Comparison of ENCODE assay signal across 8 cellular contexts in genomic region chr17:82668631-82669099, GRCh38. TPM values are rescaled to one million over a fixed set of nuclear protein-coding genes. Genes with fewer than 3 reads are reported as not detected.
A peak's percentile ranks its signal among the peaks of the same experiment; 100 is the strongest.
DNase-seq lines count a peak whose midpoint lies in the region; ATAC-seq and TF ChIP-seq lines count a peak whose summit lies in the region.

No MANE protein-coding gene starts in this region.

- no peak overlapping the region for H3K27ac ChIP-seq in body of pancreas
- H3K27ac ChIP-seq in effector memory CD4-positive, alpha-beta T cell (ENCODE audit: insufficient read depth, low read length, poor library complexity, severe bottlenecking), result no peak overlapping the region

- WGBS in body of pancreas, 2 donors, result 31 to 60% methylated on average over 2 to 20 of the region's 20 CpGs

- peak; percentile 95 for ATAC-seq in body of pancreas
- ATAC-seq in HG02938 (IDR thresholded peaks at IDR 0.05; ENCODE audit: unreplicated experiment), result no peak

- intact Hi-C loops in body of pancreas (cut with DNase I), result loop anchor here (5.0 kb wide), 1 partner anchor 109 kb away; no protein-coding TSS in a partner anchor

- H3K36me3 ChIP-seq in body of pancreas (replicated peaks in 1 of 2; ENCODE audit: insufficient read depth in 1 of 2, low read depth in 2 of 2), result no peaks in the 10 kb centered on the region
- no peaks in the 10 kb centered on the region for H3K36me3 ChIP-seq in effector memory CD4-positive, alpha-beta T cell (ENCODE audit: control insufficient read depth, insufficient read depth, low read length)

- H3K4me3 ChIP-seq in AG04449 (ENCODE audit: low read depth, low read length), result 0 out of 2 replicates have a peak overlapping the region, but pooled peaks have one; percentile 3
- H3K4me3 ChIP-seq in body of pancreas, result no peak overlapping the region
- no peak overlapping the region for H3K4me3 ChIP-seq in effector memory CD4-positive, alpha-beta T cell (ENCODE audit: insufficient read depth, low read depth, low read length, poor library complexity, severe bottlenecking)

- no peak for TF ChIP-seq POLR2A in body of pancreas (IDR thresholded peaks at IDR 0.05)

- CTCF ChIA-PET in AG04449 (lab: Yijun Ruan, JAX), result interaction anchor here (0.7 to 6.4 kb wide), 12 partner anchors 10 to 294 kb away, joined by 3 to 51 read pairs (median 4); no protein-coding TSS in a partner anchor

- DNase-seq in AG04449 (ENCODE audit: low read depth, low spot score), result no peak
- peak; percentile 66 for DNase-seq in GM19238 (ENCODE audit: insufficient read length, low spot score)
- DNase-seq in SK-N-DZ (ENCODE audit: low spot score), result peak; percentile 84
- peak; percentile 73 to 86 (median 78) for DNase-seq in body of pancreas
- DNase-seq in iris pigment epithelial cell (ENCODE audit: low read depth), result peak; percentile 46
- peak; percentile 46 to 47 for DNase-seq in stimulated activated CD4-positive, alpha-beta T cell treated with anti-CD3 and anti-CD28 coated beads, Interleukin-15, amount 100 ng/mL, for 48 hours (ENCODE audit: low read depth in 2 of 2)
- DNase-seq in effector memory CD4-positive, alpha-beta T cell, result no peak

- POLR2A ChIA-PET in AG04449 (lab: Yijun Ruan, JAX), result no interaction called here

- no peaks in the 10 kb centered on the region for H3K9me3 ChIP-seq in body of pancreas
- H3K9me3 ChIP-seq in effector memory CD4-positive, alpha-beta T cell (ENCODE audit: control insufficient read depth, low read length), result no peaks in the 10 kb centered on the region

- peak; percentile 70 for TF ChIP-seq CTCF in AG04449 (IDR thresholded peaks at IDR 0.05; ENCODE audit: insufficient read depth, low read length, missing control alignments)
- peak; percentile 53 to 94 (median 81) for TF ChIP-seq CTCF in body of pancreas (IDR thresholded peaks at IDR 0.05)

- H3K4me1 ChIP-seq in body of pancreas, result peaks cover 5% of the 10 kb centered on the region
- no peaks in the 10 kb centered on the region for H3K4me1 ChIP-seq in effector memory CD4-positive, alpha-beta T cell (ENCODE audit: control insufficient read depth, insufficient read depth, low read length, poor library complexity, severe bottlenecking)

- no peaks in the 10 kb centered on the region for H3K27me3 ChIP-seq in body of pancreas
- no peaks in the 10 kb centered on the region for H3K27me3 ChIP-seq in effector memory CD4-positive, alpha-beta T cell (replicated peaks; ENCODE audit: control insufficient read depth, insufficient read depth, low read length, poor library complexity, severe bottlenecking)

RNA-seq across cellular contexts. Expression of gene WDR45B, which starts 20.4 kb away (rescaled TPM):
- 115 and 129 TPM in 2 replicates for polyA plus RNA-seq in SK-N-DZ (2014; cell fraction: cytosol; rRNA removed)
- polyA plus RNA-seq in SK-N-DZ (2014; cell fraction: nucleus; rRNA removed), result 118 and 168 TPM in 2 replicates
- 10 to 100 TPM; 45.5 to 49.3 TPM for total RNA-seq in body of pancreas

RNA-seq across cellular contexts. Expression of gene RAB40B, which starts 29.8 kb away (rescaled TPM):
- 27.1 and 27.9 TPM in 2 replicates for polyA plus RNA-seq in SK-N-DZ (2014; cell fraction: cytosol; rRNA removed)
- 28.9 and 34.3 TPM in 2 replicates for polyA plus RNA-seq in SK-N-DZ (2014; cell fraction: nucleus; rRNA removed)
- 10 to 100 TPM; 18.2 to 39.9 TPM for total RNA-seq in body of pancreas

RNA-seq across cellular contexts. Expression of gene FN3KRP, which starts 47.8 kb away (rescaled TPM):
- 28.2 and 31.7 TPM in 2 replicates for polyA plus RNA-seq in SK-N-DZ (2014; cell fraction: cytosol; rRNA removed)
- 31.0 and 45.5 TPM in 2 replicates for polyA plus RNA-seq in SK-N-DZ (2014; cell fraction: nucleus; rRNA removed)
- 1 to 10 TPM; 7.6 to 8.0 TPM for total RNA-seq in body of pancreas

Comparison
In these comparisons a context has a peak if more than half of its experiments do, and no peak if none do; other contexts are left out.
1. DNase-seq: peak in GM19238 (single experiment), SK-N-DZ (single experiment), body of pancreas (4 of 4), iris pigment epithelial cell (single experiment) and stimulated activated CD4-positive, alpha-beta T cell treated with anti-CD3 and anti-CD28 coated beads, Interleukin-15, amount 100 ng/mL, for 48 hours (2 of 2); none in AG04449 (single experiment) and effector memory CD4-positive, alpha-beta T cell (0 of 3).